In genomic region chr12:64757778-64758177, GRCh38 we compare ENCODE assay signal across 11 cellular contexts. TPM values are rescaled to one million over a fixed set of nuclear protein-coding genes. Genes with fewer than 3 reads are reported as not detected.
DNase-seq lines count a peak whose midpoint lies in the region; ATAC-seq and TF ChIP-seq lines count a peak whose summit lies in the region.
"Had no signal": no experiment of that assay in that cellular context is flagged by ENCODE, and none has a peak within 500 bp of the region (broad histone marks: within the 10 kb centered on the region; RNA-seq: fewer than 3 reads in every experiment).

No MANE protein-coding gene starts in this region.

- CTCF ChIA-PET in naive thymus-derived CD4-positive, alpha-beta T cell (lab: Charles Lee), result no interaction called here

- TF ChIP-seq CTCF in CD14-positive monocyte (IDR thresholded peaks at IDR 0.05), result no peak

- DNase-seq in CD14-positive monocyte (ENCODE audit: low spot score), result no peak
- DNase-seq in amniotic epithelial cell (ENCODE audit: low read depth), result peak; percentile 19
- no peak for DNase-seq in naive thymus-derived CD4-positive, alpha-beta T cell
- DNase-seq in substantia nigra (lab: John Stamatoyannopoulos, UW), result no peak
- no peak for DNase-seq in COLO829 (ENCODE audit: low spot score)
- no peak for DNase-seq in T-helper 9 cell
- DNase-seq in cerebellar cortex (ENCODE audit: low spot score), result no peak
- DNase-seq: activated effector memory CD4-positive, alpha-beta T cell treated with Interleukin-2 at 50 U/mL for 16 hours; DMS79 treated with DMSO at 0.1 percent for 48 hours; stimulated activated naive CD4-positive, alpha-beta T cell had no signal

- no peaks in the 10 kb centered on the region for H3K9me3 ChIP-seq in naive thymus-derived CD4-positive, alpha-beta T cell (ENCODE audit: control insufficient read depth in 2 of 3, low read length in 3 of 3)

- ATAC-seq in naive thymus-derived CD4-positive, alpha-beta T cell, result no peak

- H3K27ac Mint-ChIP-seq in CD14-positive monocyte (peak overlapping the region; percentile 90 to 95 (median 94)), IgD-negative memory B cell (peak overlapping the region; percentile 43 to 90 (median 87))
- H3K27ac Mint-ChIP-seq in naive thymus-derived CD4-positive, alpha-beta T cell, result peak overlapping the region in 8 of 9 donors; percentile 21 to 96 (median 58)

- no peaks in the 10 kb centered on the region for H3K9me3 Mint-ChIP-seq in CD14-positive monocyte
- H3K9me3 Mint-ChIP-seq in IgD-negative memory B cell, result no peaks in the 10 kb centered on the region
- H3K9me3 Mint-ChIP-seq in naive thymus-derived CD4-positive, alpha-beta T cell, result no peaks in the 10 kb centered on the region

- no peaks in the 10 kb centered on the region for H3K27me3 ChIP-seq in naive thymus-derived CD4-positive, alpha-beta T cell (ENCODE audit: control insufficient read depth in 2 of 2, insufficient read depth in 2 of 2, low read length in 2 of 2)

- H3K36me3 Mint-ChIP-seq in CD14-positive monocyte (peaks cover 16 to 32% of the 10 kb centered on the region in 2 donors), IgD-negative memory B cell (peaks cover 2% of the 10 kb centered on the region)
- peaks cover 0 to 11% (median 8%) of the 10 kb centered on the region in 5 donors for H3K36me3 Mint-ChIP-seq in naive thymus-derived CD4-positive, alpha-beta T cell

- H3K4me1 ChIP-seq in naive thymus-derived CD4-positive, alpha-beta T cell (ENCODE audit: control insufficient read depth in 2 of 2, insufficient read depth in 2 of 2, low read length in 2 of 2), result peaks cover 0 to 21% of the 10 kb centered on the region in 2 donors

- POLR2A ChIA-PET in naive thymus-derived CD4-positive, alpha-beta T cell (lab: Charles Lee), result no interaction called here

- H3K36me3 ChIP-seq in naive thymus-derived CD4-positive, alpha-beta T cell (ENCODE audit: control insufficient read depth in 2 of 3, insufficient read depth in 3 of 3, low read length in 3 of 3), result peaks cover 0 to 17% (median 0%) of the 10 kb centered on the region in 3 experiments

- H3K4me3 ChIP-seq in naive thymus-derived CD4-positive, alpha-beta T cell (ENCODE audit: low read length), result no peak overlapping the region

- H3K4me3 Mint-ChIP-seq in CD14-positive monocyte (peak overlapping the region; percentile 92 to 96), IgD-negative memory B cell (peak overlapping the region; percentile 89 to 99 (median 94))
- H3K4me3 Mint-ChIP-seq in naive thymus-derived CD4-positive, alpha-beta T cell, result peak overlapping the region; percentile 28 to 97 (median 88)

- intact Hi-C loops in CD14-positive monocyte (cut with micrococcal nuclease), result loop anchor here (5.0 kb wide), 2 partner anchors 40 to 145 kb away; partner anchors contain the start of gene RASSF3 (in 1 of the 2)
- intact Hi-C loops in naive thymus-derived CD4-positive, alpha-beta T cell (cut with micrococcal nuclease), result loop anchor here (2.0 to 5.0 kb wide), 3 partner anchors 305 to 977 kb away; partner anchors contain the start of genes TBK1 (in 2 of the 2) and LEMD3 (in 1 of the 2)

- peaks cover 78% of the 10 kb centered on the region for H3K4me1 Mint-ChIP-seq in CD14-positive monocyte
- H3K4me1 Mint-ChIP-seq in IgD-negative memory B cell, result peaks cover 27 to 35% (median 31%) of the 10 kb centered on the region in 3 donors
- peaks cover 22 to 69% (median 53%) of the 10 kb centered on the region in 7 donors for H3K4me1 Mint-ChIP-seq in naive thymus-derived CD4-positive, alpha-beta T cell

- no peak overlapping the region for H3K27ac ChIP-seq in naive thymus-derived CD4-positive, alpha-beta T cell (ENCODE audit: low read depth, low read length)
- H3K27ac ChIP-seq in substantia nigra (ENCODE audit: low read depth, low read length, poor library complexity, severe bottlenecking), result no peak overlapping the region

- no peaks in the 10 kb centered on the region for H3K27me3 Mint-ChIP-seq in CD14-positive monocyte (ENCODE audit: low read depth in 3 of 3)
- H3K27me3 Mint-ChIP-seq in IgD-negative memory B cell, result no peaks in the 10 kb centered on the region
- H3K27me3 Mint-ChIP-seq in naive thymus-derived CD4-positive, alpha-beta T cell, result peaks cover 0 to 2% (median 0%) of the 10 kb centered on the region in 5 donors

RNA-seq across cellular contexts. Expression of gene GNS, which starts 1.4 kb away (rescaled TPM):
- polyA plus RNA-seq in CD14-positive monocyte, result 100 to 1,000 TPM; 203 to 274 TPM
- polyA plus RNA-seq in IgD-negative memory B cell, result 24.2 TPM
- total RNA-seq in naive thymus-derived CD4-positive, alpha-beta T cell, result 10 to 100 TPM; 24.4 to 62.8 (median 35.2) TPM
- 10 to 100 TPM; 39.5 to 48.2 TPM for polyA plus RNA-seq in naive thymus-derived CD4-positive, alpha-beta T cell
